Comparison of ENCODE assay signal across 34 cellular contexts in the genomic region with DNA sequence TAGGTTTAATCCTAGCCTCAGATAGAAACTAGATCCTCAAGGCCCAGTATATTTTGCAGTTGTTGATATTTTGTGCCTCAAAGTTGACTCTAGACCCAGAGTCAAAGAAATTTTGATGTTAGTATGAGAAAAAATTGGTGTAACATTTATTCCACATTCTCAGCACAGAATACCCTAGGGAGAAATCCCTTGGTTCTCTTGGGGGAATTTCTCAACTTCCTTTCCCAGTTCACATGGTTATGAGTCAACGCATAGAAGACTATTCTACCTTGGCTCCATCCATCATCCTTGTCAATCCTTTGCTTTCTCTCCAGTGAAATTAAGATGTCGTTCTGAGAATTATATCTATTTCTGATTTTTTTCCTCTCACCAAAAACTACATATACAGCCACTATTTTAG.
DNase-seq lines count a peak whose midpoint lies in the region; FAIRE-seq and TF ChIP-seq lines count a peak whose summit lies in the region.
"Had no signal": no experiment of that assay in that cellular context is flagged by ENCODE, and none has a peak within 500 bp of the region (broad histone marks: within the 10 kb centered on the region; RNA-seq: fewer than 3 reads in every experiment).

No MANE protein-coding gene starts in this region.

- no peaks in the 10 kb centered on the region for H3K4me1 Mint-ChIP-seq in activated CD4-positive, alpha-beta memory T cell treated with anti-CD3 and anti-CD28 coated beads for 36 hours (ENCODE audit: low read depth)
- H3K4me1 Mint-ChIP-seq: activated CD4-positive, alpha-beta T cell treated with anti-CD3 and anti-CD28 coated beads for 36 hours; activated naive CD4-positive, alpha-beta T cell treated with anti-CD3 and anti-CD28 coated beads, Interleukin-2, amount 50 U/mL, for 24 hours; CD4-positive, CD25-positive, alpha-beta regulatory T cell; memory B cell; neural progenitor cell had no signal

- POLR2A ChIA-PET in activated CD4-positive, alpha-beta memory T cell treated with anti-CD3 and anti-CD28 coated beads for 36 hours (lab: Charles Lee) = no interaction called here

- no peak for FAIRE-seq in bronchial epithelial cell (lab: Jason Lieb, UNC)
- FAIRE-seq: D721Med, GM12878, RCC 7860 had no signal

- no peaks in the 10 kb centered on the region for H3K27me3 ChIP-seq in bronchial epithelial cell (ENCODE audit: control insufficient read depth, insufficient read depth, low read length)
- H3K27me3 ChIP-seq: neural progenitor cell, right atrium auricular region, SJCRH30, upper lobe of right lung had no signal

- no peaks in the 10 kb centered on the region for H3K36me3 Mint-ChIP-seq in activated CD4-positive, alpha-beta memory T cell treated with anti-CD3 and anti-CD28 coated beads for 36 hours
- H3K36me3 Mint-ChIP-seq: activated naive CD4-positive, alpha-beta T cell treated with anti-CD3 and anti-CD28 coated beads, Interleukin-2, amount 50 U/mL, for 24 hours; CD4-positive, CD25-positive, alpha-beta regulatory T cell; memory B cell; neural progenitor cell had no signal

- DNase-seq in A172 (ENCODE audit: low spot score) (peak; percentile 45), HT1080 (ENCODE audit: low read depth) (peak; percentile 44), bronchial epithelial cell (ENCODE audit: low read depth) (peak; percentile 30), fibroblast of villous mesenchyme (ENCODE audit: low read depth) (peak; percentile 13), H4 (ENCODE audit: low spot score) (no peak), amniotic stem cell (lab: John Stamatoyannopoulos, UW) (no peak), mesenteric fat pad (ENCODE audit: low spot score) (no peak)
- no peak for DNase-seq in activated CD4-positive, alpha-beta memory T cell treated with anti-CD3 and anti-CD28 coated beads for 36 hours
- DNase-seq: 8988T; activated CD4-positive, alpha-beta T cell treated with anti-CD3 and anti-CD28 coated beads for 36 hours; AML-193; anterior cingulate cortex; CD4-positive, CD25-positive, alpha-beta regulatory T cell; cortex of kidney; effector memory CD8-positive, alpha-beta T cell; Kasumi-1; NCI-H1436 treated with DMSO at 0.1 percent for 48 hours; NCI-H2081 treated with DMSO at 0.1 percent for 48 hours; NCI-H345; NCI-H82; SJCRH30; stimulated activated CD4-positive, alpha-beta T cell treated with anti-CD3 and anti-CD28 coated beads, Interleukin-1b, Interleukin-23, amount 100 ng/mL, for 48 hours; stimulated activated naive CD8-positive, alpha-beta T cell treated with anti-CD3 and anti-CD28 coated beads, Interleukin-15, Interleukin-2, amounts not matched to agents 100 U/mL and 50 U/mL, for 24 hours; T1000; upper lobe of right lung had no signal

- H3K36me3 ChIP-seq in bronchial epithelial cell (ENCODE audit: control insufficient read depth, insufficient read depth, low read length) = no peaks in the 10 kb centered on the region
- H3K36me3 ChIP-seq: HAP-1, neural progenitor cell, right atrium auricular region, SJCRH30, upper lobe of right lung had no signal

- intact Hi-C loops in activated CD4-positive, alpha-beta memory T cell treated with anti-CD3 and anti-CD28 coated beads for 36 hours (cut with micrococcal nuclease) = no loop called here

- H3K4me3 ChIP-seq in bronchial epithelial cell (ENCODE audit: low read depth, low read length) (no peak overlapping the region), fibroblast of villous mesenchyme (ENCODE audit: low read depth, low read length) (no peak overlapping the region)
- H3K4me3 ChIP-seq: GM12878, HAP-1, neural progenitor cell, right atrium auricular region, SJCRH30, upper lobe of right lung had no signal

- peaks cover 7% of the 10 kb centered on the region for H3K9me3 Mint-ChIP-seq in activated CD4-positive, alpha-beta memory T cell treated with anti-CD3 and anti-CD28 coated beads for 36 hours

- no peaks in the 10 kb centered on the region for H3K27me3 Mint-ChIP-seq in activated CD4-positive, alpha-beta memory T cell treated with anti-CD3 and anti-CD28 coated beads for 36 hours
- H3K27me3 Mint-ChIP-seq: activated CD4-positive, alpha-beta T cell treated with anti-CD3 and anti-CD28 coated beads for 36 hours; activated naive CD4-positive, alpha-beta T cell treated with anti-CD3 and anti-CD28 coated beads, Interleukin-2, amount 50 U/mL, for 24 hours; CD4-positive, CD25-positive, alpha-beta regulatory T cell; effector memory CD8-positive, alpha-beta T cell; memory B cell had no signal

- TF ChIP-seq CTCF in bronchial epithelial cell (IDR thresholded peaks at IDR 0.05; ENCODE audit: insufficient read depth, low read length, severe bottlenecking) = no peak
- TF ChIP-seq CTCF in fibroblast of villous mesenchyme (IDR thresholded peaks at IDR 0.05; ENCODE audit: insufficient read depth, low read depth, low read length) = no peak

- CTCF ChIA-PET in activated CD4-positive, alpha-beta memory T cell treated with anti-CD3 and anti-CD28 coated beads for 36 hours (lab: Charles Lee) = no interaction called here

- H3K4me3 Mint-ChIP-seq in activated CD4-positive, alpha-beta memory T cell treated with anti-CD3 and anti-CD28 coated beads for 36 hours = no peak overlapping the region
- H3K4me3 Mint-ChIP-seq: activated CD4-positive, alpha-beta T cell treated with anti-CD3 and anti-CD28 coated beads for 36 hours; activated naive CD4-positive, alpha-beta T cell treated with anti-CD3 and anti-CD28 coated beads, Interleukin-2, amount 50 U/mL, for 24 hours; CD4-positive, CD25-positive, alpha-beta regulatory T cell; effector memory CD8-positive, alpha-beta T cell; memory B cell; neural progenitor cell had no signal

- H3K27ac Mint-ChIP-seq in activated CD4-positive, alpha-beta memory T cell treated with anti-CD3 and anti-CD28 coated beads for 36 hours = no peak overlapping the region
- H3K27ac Mint-ChIP-seq: activated CD4-positive, alpha-beta T cell treated with anti-CD3 and anti-CD28 coated beads for 36 hours; activated naive CD4-positive, alpha-beta T cell treated with anti-CD3 and anti-CD28 coated beads, Interleukin-2, amount 50 U/mL, for 24 hours; activated T-helper 2 cell treated with anti-CD3 and anti-CD28 coated beads, Interferon-gamma antibody, Interleukin-2, Interleukin-4, amounts not matched to agents 10 μg/mL and 5 μg/mL and 100 μg/mL, durations not matched to agents 14 hours and 24 hours and 36 hours; effector memory CD8-positive, alpha-beta T cell; memory B cell; neural progenitor cell had no signal

Comparison
In these comparisons a context has a peak if more than half of its experiments do, and no peak if none do; other contexts are left out.
1. DNase-seq: peak in A172 (single experiment), HT1080 (single experiment), bronchial epithelial cell (single experiment) and fibroblast of villous mesenchyme (single experiment); none in H4 (single experiment), amniotic stem cell (single experiment), mesenteric fat pad (single experiment) and activated CD4-positive, alpha-beta memory T cell treated with anti-CD3 and anti-CD28 coated beads for 36 hours (single experiment).